ENCODE assay signal across 1 cellular context in the genomic region with DNA sequence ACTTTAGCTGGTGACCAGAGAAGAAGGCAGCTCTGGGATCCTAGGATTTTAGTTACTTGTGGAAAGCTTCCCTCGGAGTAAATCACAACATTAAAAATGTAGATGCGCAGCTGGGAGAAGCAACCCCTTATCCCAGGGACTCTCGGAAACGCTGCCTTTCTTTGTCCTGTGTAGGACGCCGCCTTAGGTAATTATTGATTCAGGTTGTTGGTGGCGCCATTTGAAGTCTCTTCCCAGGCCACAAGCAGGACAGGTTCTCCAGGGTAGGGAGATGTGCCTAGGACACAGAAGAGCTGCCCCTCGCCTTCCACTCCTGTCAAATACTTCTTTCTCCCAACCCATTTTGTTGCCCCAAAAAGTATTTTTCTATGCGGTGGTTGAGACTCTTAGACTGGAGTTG.
TF ChIP-seq lines count a peak whose summit lies in the region.

No MANE protein-coding gene starts in this region.

TF ChIP-seq in HEK293, 187 proteins besides CTCF, POLR2A, EP300 and RAD21 (continued from another document):
- TF ChIP-seq, protein P1, sequence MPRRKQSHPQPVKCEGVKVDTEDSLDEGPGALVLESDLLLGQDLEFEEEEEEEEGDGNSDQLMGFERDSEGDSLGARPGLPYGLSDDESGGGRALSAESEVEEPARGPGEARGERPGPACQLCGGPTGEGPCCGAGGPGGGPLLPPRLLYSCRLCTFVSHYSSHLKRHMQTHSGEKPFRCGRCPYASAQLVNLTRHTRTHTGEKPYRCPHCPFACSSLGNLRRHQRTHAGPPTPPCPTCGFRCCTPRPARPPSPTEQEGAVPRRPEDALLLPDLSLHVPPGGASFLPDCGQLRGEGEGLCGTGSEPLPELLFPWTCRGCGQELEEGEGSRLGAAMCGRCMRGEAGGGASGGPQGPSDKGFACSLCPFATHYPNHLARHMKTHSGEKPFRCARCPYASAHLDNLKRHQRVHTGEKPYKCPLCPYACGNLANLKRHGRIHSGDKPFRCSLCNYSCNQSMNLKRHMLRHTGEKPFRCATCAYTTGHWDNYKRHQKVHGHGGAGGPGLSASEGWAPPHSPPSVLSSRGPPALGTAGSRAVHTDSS (tag by site-specific recombination; IDR thresholded peaks at IDR 0.05), result no peak
- no peak for TF ChIP-seq ZNF211 (tag by site-specific recombination; IDR thresholded peaks at IDR 0.05; ENCODE audit: low read depth)
- TF ChIP-seq, protein P2, sequence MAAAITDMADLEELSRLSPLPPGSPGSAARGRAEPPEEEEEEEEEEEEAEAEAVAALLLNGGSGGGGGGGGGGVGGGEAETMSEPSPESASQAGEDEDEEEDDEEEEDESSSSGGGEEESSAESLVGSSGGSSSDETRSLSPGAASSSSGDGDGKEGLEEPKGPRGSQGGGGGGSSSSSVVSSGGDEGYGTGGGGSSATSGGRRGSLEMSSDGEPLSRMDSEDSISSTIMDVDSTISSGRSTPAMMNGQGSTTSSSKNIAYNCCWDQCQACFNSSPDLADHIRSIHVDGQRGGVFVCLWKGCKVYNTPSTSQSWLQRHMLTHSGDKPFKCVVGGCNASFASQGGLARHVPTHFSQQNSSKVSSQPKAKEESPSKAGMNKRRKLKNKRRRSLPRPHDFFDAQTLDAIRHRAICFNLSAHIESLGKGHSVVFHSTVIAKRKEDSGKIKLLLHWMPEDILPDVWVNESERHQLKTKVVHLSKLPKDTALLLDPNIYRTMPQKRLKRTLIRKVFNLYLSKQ (tag by site-specific recombination; IDR thresholded peaks at IDR 0.05; ENCODE audit: borderline replicate concordance), result no peak
- no peak for TF ChIP-seq ZNF596 (tag by site-specific recombination; IDR thresholded peaks at IDR 0.05)
- no peak for TF ChIP-seq KLF16 (tag by site-specific recombination; IDR thresholded peaks at IDR 0.05)
